In genomic region chr4:95191537-95191936, GRCh38 we compare ENCODE assay signal across 19 cellular contexts.
DNase-seq lines count a peak whose midpoint lies in the region; ATAC-seq, FAIRE-seq and TF ChIP-seq lines count a peak whose summit lies in the region.
"Had no signal": no experiment of that assay in that cellular context is flagged by ENCODE, and none has a peak within 500 bp of the region (broad histone marks: within the 10 kb centered on the region; RNA-seq: fewer than 3 reads in every experiment).

No MANE protein-coding gene starts in this region.

- H3K4me1 ChIP-seq in HEK293 (ENCODE audit: control insufficient read depth, insufficient read depth, low read length) (peaks cover 3% of the 10 kb centered on the region; the same call in 1 of the 2 replicates), K562 (replicated peaks in 1 of 2; ENCODE audit: control insufficient read depth in 2 of 2, insufficient read depth in 2 of 2, low read length in 2 of 2) (peaks cover 0 to 14% of the 10 kb centered on the region in 2 experiments; a peak in 3 of 5 replicates), trophoblast cell (ENCODE audit: control insufficient read depth in 1 of 2, insufficient read depth in 2 of 2, low read length in 2 of 2) (peaks cover 6 to 8% of the 10 kb centered on the region in 2 experiments)

- POLR2A ChIA-PET in HEK293 (lab: Yijun Ruan, JAX), result no interaction called here
- POLR2A ChIA-PET in K562 (lab: Yijun Ruan, JAX), result no interaction called here

- no peak for ATAC-seq in K562
- ATAC-seq in GM21825 (IDR thresholded peaks at IDR 0.05; ENCODE audit: unreplicated experiment), result no peak

- H3K9me1 ChIP-seq in K562 (ENCODE audit: control insufficient read depth, insufficient read depth, low read length), result no peaks in the 10 kb centered on the region

- H3K36me3 Mint-ChIP-seq in glutamatergic neuron (ENCODE audit: unreplicated experiment), result no peaks in the 10 kb centered on the region

- no peak for DNase-seq in K562 (ENCODE audit: extremely low read depth in 1 of 4, low spot score in 3 of 4)
- no peak for DNase-seq in glutamatergic neuron
- no peak for DNase-seq in trophoblast cell
- no peak for DNase-seq in retina
- DNase-seq in kidney glomerular epithelial cell (lab: John Stamatoyannopoulos, UW), result no peak
- DNase-seq: ACHN; CD4-positive, alpha-beta T cell; DMS79 treated with DMSO at 0.1 percent for 48 hours; GOT3; HFFc6; KBM-7; NCI-H1092; SHP77 had no signal

- H3K27me3 ChIP-seq in K562 (ENCODE audit: control insufficient read depth in 2 of 2, insufficient read depth in 2 of 2, low read length in 2 of 2) (peaks cover 2 to 17% of the 10 kb centered on the region in 2 experiments; a peak in 3 of 5 replicates), trophoblast cell (ENCODE audit: insufficient read depth, low read length) (no peaks in the 10 kb centered on the region)

- peak overlapping the region; percentile 28 for H4K91ac ChIP-seq in trophoblast cell (ENCODE audit: low read depth, low read length)

- CTCF ChIA-PET in HEK293 (lab: Yijun Ruan, JAX), result no interaction called here
- CTCF ChIA-PET in K562 (lab: Yijun Ruan, JAX; ENCODE audit: low intra/inter-chr PET ratio), result no interaction called here

- H2AK5ac ChIP-seq in trophoblast cell (ENCODE audit: low read length), result no peak overlapping the region

- peak overlapping the region; percentile 37 for H2BK5ac ChIP-seq in trophoblast cell (ENCODE audit: low read depth, low read length, poor library complexity)

- no peak for TF ChIP-seq POLR2A in K562 (conservative IDR thresholded peaks at IDR 0.05)

- H2BK120ac ChIP-seq in trophoblast cell (ENCODE audit: insufficient read depth, low read length, poor library complexity), result no peak overlapping the region

- H4K12ac ChIP-seq in trophoblast cell (ENCODE audit: low read depth, low read length), result no peak overlapping the region

- H2AFZ ChIP-seq in K562 (ENCODE audit: low read depth, low read length) (no peak overlapping the region), trophoblast cell (ENCODE audit: insufficient read depth, low read length, poor library complexity) (no peak overlapping the region)

- H3K4ac ChIP-seq in trophoblast cell (ENCODE audit: low read depth, low read length), result no peak overlapping the region

- H3K9ac ChIP-seq in K562 (ENCODE audit: insufficient read depth in 1 of 2, low read depth in 2 of 2, low read length in 2 of 2), result peak overlapping the region in 1 of 2 experiments; percentile 31; a peak in 1 of 4 replicates
- H3K9ac ChIP-seq in trophoblast cell (ENCODE audit: low read length), result no peak overlapping the region

- peaks cover 20% of the 10 kb centered on the region for H3K9me3 Mint-ChIP-seq in glutamatergic neuron (ENCODE audit: unreplicated experiment)
- H3K9me3 Mint-ChIP-seq: CD4-positive, alpha-beta T cell; HFFc6 had no signal

- WGBS in K562 (ENCODE audit: insufficient coverage, low coverage, missing lambda C conversion rate), result 55% methylated on average over 3 of the region's 3 CpGs
- WGBS in trophoblast cell (ENCODE audit: extremely low coverage, insufficient coverage, insufficient read length), result no CpG with 5 or more reads among the region's 3 CpGs

- H3K36me3 ChIP-seq in HEK293 (ENCODE audit: control insufficient read depth in 2 of 2, insufficient read depth in 1 of 2, low read length in 2 of 2), result no peaks in the 10 kb centered on the region
- H3K36me3 ChIP-seq in K562 (ENCODE audit: control insufficient read depth, insufficient read depth, low read length), result no peaks in the 10 kb centered on the region
- H3K36me3 ChIP-seq in trophoblast cell (ENCODE audit: control insufficient read depth in 1 of 2, insufficient read depth in 2 of 2, low read length in 2 of 2), result peaks cover 10 to 19% of the 10 kb centered on the region in 2 experiments

- H3K4me3 Mint-ChIP-seq in glutamatergic neuron (ENCODE audit: unreplicated experiment), result no peak overlapping the region
- H3K4me3 Mint-ChIP-seq: B cell; CD4-positive, alpha-beta T cell; HFFc6 had no signal

- H3K27me3 Mint-ChIP-seq in glutamatergic neuron (ENCODE audit: unreplicated experiment), result peaks cover 11% of the 10 kb centered on the region
- H3K27me3 Mint-ChIP-seq: B cell; CD4-positive, alpha-beta T cell had no signal

- no peak overlapping the region for H3K27ac ChIP-seq in HEK293 (ENCODE audit: extremely low read depth, low read depth, low read length)
- H3K27ac ChIP-seq in K562 (ENCODE audit: extremely low read depth, low read depth, low read length), result no peak overlapping the region
- H3K27ac ChIP-seq in trophoblast cell (ENCODE audit: low read depth, low read length), result peak overlapping the region; percentile 71

- no peak overlapping the region for H3K23ac ChIP-seq in trophoblast cell (ENCODE audit: low read length)

- no peak for FAIRE-seq in K562 (lab: Jason Lieb, UNC)
- FAIRE-seq: D721Med, G401.6, GM12891 had no signal

- intact Hi-C loops in K562 (cut with micrococcal nuclease), result no loop called here

- H4K20me1 ChIP-seq in K562 (replicated peaks; ENCODE audit: control insufficient read depth, insufficient read depth, low read length), result no peaks in the 10 kb centered on the region

- no peak for TF ChIP-seq CTCF in HEK293 (tag by site-specific recombination; IDR thresholded peaks at IDR 0.05)
- no peak for TF ChIP-seq CTCF in K562 (IDR thresholded peaks at IDR 0.05 in 2 of 3, conservative IDR thresholded peaks at IDR 0.05 in 1 of 3; ENCODE audit: insufficient read depth in 2 of 3, low read depth in 1 of 3, low read length in 3 of 3)
- no peak for TF ChIP-seq CTCF in glutamatergic neuron (IDR thresholded peaks at IDR 0.05; ENCODE audit: partially characterized antibody, unreplicated experiment)

- peak overlapping the region; percentile 4 for H2BK12ac ChIP-seq in trophoblast cell (ENCODE audit: low read length)

- no peak overlapping the region for H3K14ac ChIP-seq in trophoblast cell (ENCODE audit: low read length)

- H3K9me3 ChIP-seq in HEK293 (ENCODE audit: control insufficient read depth, insufficient read depth, low read depth, low read length), result no peaks in the 10 kb centered on the region
- no peaks in the 10 kb centered on the region for H3K9me3 ChIP-seq in K562 (replicated peaks; ENCODE audit: control insufficient read depth, insufficient read depth, low read depth, low read length)
- H3K9me3 ChIP-seq in trophoblast cell (ENCODE audit: insufficient read depth, low read depth, low read length), result no peaks in the 10 kb centered on the region

- in situ Hi-C loops in K562 (cut with MboI), result no loop called here

- H3K4me1 Mint-ChIP-seq in glutamatergic neuron (ENCODE audit: low read depth, unreplicated experiment), result peaks cover 35% of the 10 kb centered on the region
- H3K4me1 Mint-ChIP-seq: B cell had no signal

- peak overlapping the region; percentile 34 for H3K18ac ChIP-seq in trophoblast cell (ENCODE audit: low read length)

- BruUV-seq in K562 (replicated peaks; lab: Mats Ljungman, UMichigan), result no TSS peak

- no peak for TF ChIP-seq RAD21 in K562 (CRISPR knock-in tag; conservative IDR thresholded peaks at IDR 0.05 in 1 of 2, IDR thresholded peaks at IDR 0.05 in 1 of 2)

- H3K79me2 ChIP-seq in K562 (ENCODE audit: control insufficient read depth, insufficient read depth, low read length) (no peaks in the 10 kb centered on the region), trophoblast cell (ENCODE audit: control insufficient read depth, insufficient read depth, low read length, poor library complexity) (no peaks in the 10 kb centered on the region)

- H3K4me3 ChIP-seq in HEK293 (ENCODE audit: low read depth, low read length) (no peak overlapping the region), K562 (no peak overlapping the region), trophoblast cell (ENCODE audit: low read depth, low read length) (no peak overlapping the region)

- H3K27ac Mint-ChIP-seq in glutamatergic neuron (ENCODE audit: unreplicated experiment), result peak overlapping the region; percentile 77
- H3K27ac Mint-ChIP-seq: B cell; CD4-positive, alpha-beta T cell; HFFc6 had no signal

- H4K8ac ChIP-seq in trophoblast cell (ENCODE audit: low read depth, low read length), result peak overlapping the region; percentile 5

- peaks cover 8% of the 10 kb centered on the region for H3K79me1 ChIP-seq in trophoblast cell (ENCODE audit: low read length)

- H3K4me2 ChIP-seq in K562 (ENCODE audit: insufficient read depth, low read length), result no peak overlapping the region
- H3K4me2 ChIP-seq in trophoblast cell (ENCODE audit: low read length), result no peak overlapping the region

- no peak for TF ChIP-seq EP300 in K562 (IDR thresholded peaks at IDR 0.05; ENCODE audit: low read length)

TF ChIP-seq in HEK293, 187 proteins besides CTCF, POLR2A, EP300 and RAD21 (continues in another document):
- TF ChIP-seq RBAK (tag by site-specific recombination; IDR thresholded peaks at IDR 0.05) (no peak), ZFHX2 (tag by site-specific recombination; conservative IDR thresholded peaks at IDR 0.05) (peak; percentile 43)

TF ChIP-seq in K562, 482 proteins besides CTCF, POLR2A, EP300 and RAD21:
- TF ChIP-seq ZNF263 (CRISPR knock-in tag; IDR thresholded peaks at IDR 0.05; ENCODE audit: borderline replicate concordance) (peak; percentile 86), RBM25 (IDR thresholded peaks at IDR 0.05; ENCODE audit: low read depth, low read length, severe bottlenecking) (no peak)

Comparison
In these comparisons a context has a peak if more than half of its experiments do, and no peak if none do; other contexts are left out.
1. Of the 44 proteins assayed by ChIP-seq in both K562 and HEK293: peak only in K562: none; only in HEK293: ZNF133 and ZNF398; in both: none; in neither: 42.